7 cellular contexts compared by ENCODE assay signal in the genomic region with DNA sequence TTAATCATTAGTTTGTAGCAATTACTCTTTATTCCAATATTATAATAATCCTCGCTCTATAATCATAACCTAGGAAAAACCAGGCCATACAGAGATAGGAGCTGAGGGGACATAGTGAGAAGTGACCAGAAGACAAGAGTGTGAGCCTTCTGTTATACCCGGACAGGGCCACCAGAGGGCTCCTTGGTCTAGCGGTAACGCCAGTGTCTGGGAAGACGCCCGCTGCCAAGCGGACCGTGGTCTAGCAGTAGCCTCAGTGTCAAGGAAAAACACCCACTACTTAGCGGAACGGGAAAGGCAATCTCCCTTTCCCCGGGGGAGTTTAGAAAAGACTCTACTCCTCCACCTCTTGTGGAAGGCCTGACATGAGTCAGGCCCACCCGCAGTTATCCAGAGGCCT.
DNase-seq lines count a peak whose midpoint lies in the region; ATAC-seq and TF ChIP-seq lines count a peak whose summit lies in the region.
"Not testable (repeated sequence)": the region's sequence is repeated elsewhere in the genome, so short reads cannot be mapped to it uniquely, and the experiment has no call there.

No MANE protein-coding gene starts in this region.

- not testable (repeated sequence) for H2BK12ac ChIP-seq in trophoblast cell (ENCODE audit: low read length)

- not testable (repeated sequence) for H4K8ac ChIP-seq in trophoblast cell (ENCODE audit: low read depth, low read length)

- not testable (repeated sequence) for H3K9me3 ChIP-seq in Panc1 (ENCODE audit: control insufficient read depth, insufficient read depth, low read depth, low read length); endodermal cell (ENCODE audit: control insufficient read depth, low read length); cardiac muscle cell (ENCODE audit: low read depth); trophoblast cell (ENCODE audit: insufficient read depth, low read depth, low read length)

- not testable (repeated sequence) for H3K27me3 Mint-ChIP-seq in endodermal cell (ENCODE audit: insufficient read depth)

- intact Hi-C loops in Panc1 (cut with micrococcal nuclease; ENCODE audit: unreplicated experiment): loop anchor here (5.0 kb wide), 1 partner anchor 186 kb away; no protein-coding TSS in a partner anchor

- not testable (repeated sequence) for BruUV-seq in Panc1 (replicated peaks; lab: Mats Ljungman, UMichigan)

- H3K36me3 ChIP-seq in KMS-11 (ENCODE audit: insufficient read depth); Panc1 (ENCODE audit: control insufficient read depth, insufficient read depth, low read length); endodermal cell (ENCODE audit: control insufficient read depth, insufficient read depth, low read length); cardiac muscle cell; trophoblast cell (ENCODE audit: control insufficient read depth in 1 of 2, insufficient read depth in 2 of 2, low read length in 2 of 2): not testable (repeated sequence)

- H3K4me3 Mint-ChIP-seq in endodermal cell: not testable (repeated sequence)

- not testable (repeated sequence) for H3K4ac ChIP-seq in trophoblast cell (ENCODE audit: low read depth, low read length)

- CTCF ChIA-PET in Panc1 (lab: Charles Lee): not testable (repeated sequence)

- not testable (repeated sequence) for H4K12ac ChIP-seq in trophoblast cell (ENCODE audit: low read depth, low read length)

- not testable (repeated sequence) for H3K27ac Mint-ChIP-seq in endodermal cell

- H3K14ac ChIP-seq in trophoblast cell (ENCODE audit: low read length): not testable (repeated sequence)

- TF ChIP-seq CTCF in KMS-11 (conservative IDR thresholded peaks at IDR 0.05; ENCODE audit: low read depth, low read length) (peak; percentile 47), Panc1 (IDR thresholded peaks at IDR 0.05) (peak; percentile 38), endodermal cell (conservative IDR thresholded peaks at IDR 0.05) (peak; percentile 77), cardiac muscle cell (IDR thresholded peaks at IDR 0.05; ENCODE audit: low read depth, low read length) (peak; percentile 45)

- not testable (repeated sequence) for H4K91ac ChIP-seq in trophoblast cell (ENCODE audit: low read depth, low read length)

- H2AFZ ChIP-seq in KMS-11 (ENCODE audit: low read depth); trophoblast cell (ENCODE audit: insufficient read depth, low read length, poor library complexity): not testable (repeated sequence)

- H3K27ac ChIP-seq in KMS-11; Panc1 (ENCODE audit: low read length); endodermal cell (ENCODE audit: low read depth, low read length); cardiac muscle cell; trophoblast cell (ENCODE audit: low read depth, low read length): not testable (repeated sequence)

- H2AK5ac ChIP-seq in trophoblast cell (ENCODE audit: low read length): not testable (repeated sequence)

- not testable (repeated sequence) for H3K79me2 ChIP-seq in KMS-11 (ENCODE audit: insufficient read depth, low read depth); trophoblast cell (ENCODE audit: control insufficient read depth, insufficient read depth, low read length, poor library complexity)

- H3K27me3 ChIP-seq in KMS-11 (ENCODE audit: insufficient read depth, low read depth); Panc1 (ENCODE audit: control insufficient read depth, insufficient read depth, low read length); endodermal cell (ENCODE audit: control insufficient read depth, insufficient read depth, low read length, poor library complexity, severe bottlenecking); cardiac muscle cell; trophoblast cell (ENCODE audit: insufficient read depth, low read length): not testable (repeated sequence)

- not testable (repeated sequence) for ATAC-seq in Panc1

- H3K4me1 ChIP-seq in KMS-11 (ENCODE audit: low read depth, poor library complexity, severe bottlenecking); Panc1 (ENCODE audit: control insufficient read depth, insufficient read depth, low read length); endodermal cell (ENCODE audit: control insufficient read depth, insufficient read depth, low read length); cardiac muscle cell (ENCODE audit: low read depth); trophoblast cell (ENCODE audit: control insufficient read depth in 1 of 2, insufficient read depth in 2 of 2, low read length in 2 of 2): not testable (repeated sequence)

- in situ Hi-C loops in Panc1 (cut with HindIII; ENCODE audit: low pct_unique_long_range_greater_than_20kb, low sequenced_read_pairs): not testable (repeated sequence)

- H3K9me3 Mint-ChIP-seq in endodermal cell: peaks cover 15% of the 10 kb centered on the region

- H3K79me1 ChIP-seq in trophoblast cell (ENCODE audit: low read length): not testable (repeated sequence)

- H3K36me3 Mint-ChIP-seq in endodermal cell (ENCODE audit: low read depth): peaks cover 15% of the 10 kb centered on the region

- WGBS in endodermal cell (ENCODE audit: insufficient coverage in 1 of 2, insufficient read length in 1 of 2), 2 experiments: 40 to 71% methylated on average over 1 to 11 of the region's 12 CpGs
- WGBS in trophoblast cell (ENCODE audit: extremely low coverage, insufficient coverage, insufficient read length): no CpG with 5 or more reads among the region's 12 CpGs

- not testable (repeated sequence) for H3K4me3 ChIP-seq in KMS-11 (IDR thresholded peaks at IDR 0.05; ENCODE audit: insufficient read depth, low read depth, low read length); Panc1 (ENCODE audit: low read depth in 2 of 2, low read length in 2 of 2); endodermal cell (ENCODE audit: low read length); cardiac muscle cell; trophoblast cell (ENCODE audit: low read depth, low read length)

- not testable (repeated sequence) for H4K20me1 ChIP-seq in KMS-11 (ENCODE audit: insufficient read depth)

- H2BK120ac ChIP-seq in trophoblast cell (ENCODE audit: insufficient read depth, low read length, poor library complexity): not testable (repeated sequence)

- peak; percentile 30 for DNase-seq in EH (ENCODE audit: low read depth)
- DNase-seq in Panc1 (ENCODE audit: low read depth, low spot score): not testable (repeated sequence)
- DNase-seq in activated T-cell treated with anti-CD3 and anti-CD28 coated beads, Interleukin-2, amount 50 U/mL, for 48 hours: peak; percentile 32
- DNase-seq in endodermal cell: peak; percentile 86
- peak in 1 of 2 donors; percentile 48 for DNase-seq in cardiac muscle cell (ENCODE audit: low read depth in 1 of 2, low spot score in 1 of 2)
- peak; percentile 25 to 61 for DNase-seq in trophoblast cell

- POLR2A ChIA-PET in Panc1 (lab: Charles Lee): not testable (repeated sequence)

- H3K9ac ChIP-seq in KMS-11; endodermal cell (ENCODE audit: extremely low read depth, low read length, poor library complexity, severe bottlenecking); trophoblast cell (ENCODE audit: low read length): not testable (repeated sequence)

- H3K4me2 ChIP-seq in KMS-11; trophoblast cell (ENCODE audit: low read length): not testable (repeated sequence)

- not testable (repeated sequence) for H3K4me1 Mint-ChIP-seq in endodermal cell

- H3K18ac ChIP-seq in trophoblast cell (ENCODE audit: low read length): not testable (repeated sequence)

- H2BK5ac ChIP-seq in trophoblast cell (ENCODE audit: low read depth, low read length, poor library complexity): not testable (repeated sequence)

- not testable (repeated sequence) for H3K23ac ChIP-seq in trophoblast cell (ENCODE audit: low read length)
